In the genomic region with DNA sequence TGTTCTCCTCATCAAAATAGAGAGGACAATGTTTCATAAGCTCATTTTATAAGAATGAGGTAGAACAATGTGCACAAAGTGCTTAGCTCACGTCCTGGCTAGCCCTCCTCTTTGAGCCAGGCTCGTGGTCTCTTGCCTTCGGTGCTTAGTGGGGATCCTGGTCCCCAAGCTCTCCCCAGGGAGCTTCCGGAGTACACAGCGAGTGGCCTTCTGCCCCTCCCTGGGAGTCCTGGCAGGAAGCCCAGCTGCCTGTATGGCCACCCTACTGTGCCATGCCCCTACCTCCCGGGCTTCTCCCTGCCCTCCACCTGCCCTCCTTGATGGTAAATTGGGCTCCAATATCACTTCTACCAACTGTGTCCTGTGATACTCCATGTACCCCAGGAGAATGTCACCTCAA, we compare ENCODE assay signal across 10 cellular contexts. TPM values are rescaled to one million over a fixed set of nuclear protein-coding genes. Genes with fewer than 3 reads are reported as not detected.
A peak's percentile ranks its signal among the peaks of the same experiment; 100 is the strongest.
DNase-seq lines count a peak whose midpoint lies in the region; ATAC-seq, FAIRE-seq and TF ChIP-seq lines count a peak whose summit lies in the region.
"Had no signal": no experiment of that assay in that cellular context is flagged by ENCODE, and none has a peak within 500 bp of the region (broad histone marks: within the 10 kb centered on the region; RNA-seq: fewer than 3 reads in every experiment).

No MANE protein-coding gene starts in this region.

- intact Hi-C loops in left lung (cut with DNase I), result no loop called here

- peak overlapping the region; percentile 95 for H3K4me3 Mint-ChIP-seq in T-helper 1 cell treated with Interleukin-12 subunit alpha and Interleukin-12 subunit beta and Interleukin-4 antibody, amounts not matched to agents 30 μg/mL and 1 μg/mL, for 36 hours

- H3K9me3 ChIP-seq in left lung, result no peaks in the 10 kb centered on the region

- peaks cover 59% of the 10 kb centered on the region for H3K36me3 Mint-ChIP-seq in T-helper 1 cell treated with Interleukin-12 subunit alpha and Interleukin-12 subunit beta and Interleukin-4 antibody, amounts not matched to agents 30 μg/mL and 1 μg/mL, for 36 hours (ENCODE audit: low read depth)

- no peak for TF ChIP-seq CTCF in left lung (IDR thresholded peaks at IDR 0.05)

- H3K27me3 ChIP-seq in left lung, result no peaks in the 10 kb centered on the region

- no peaks in the 10 kb centered on the region for H3K27me3 Mint-ChIP-seq in T-helper 1 cell treated with Interleukin-12 subunit alpha and Interleukin-12 subunit beta and Interleukin-4 antibody, amounts not matched to agents 30 μg/mL and 1 μg/mL, for 36 hours (ENCODE audit: low read depth)

- peak overlapping the region; percentile 13 to 63 for H3K4me3 ChIP-seq in left lung

- no peak for FAIRE-seq in urothelium cell line (lab: Jason Lieb, UNC)

- peaks cover 42% of the 10 kb centered on the region for H3K4me1 Mint-ChIP-seq in T-helper 1 cell treated with Interleukin-12 subunit alpha and Interleukin-12 subunit beta and Interleukin-4 antibody, amounts not matched to agents 30 μg/mL and 1 μg/mL, for 36 hours (ENCODE audit: low read depth)

- DNase-seq in stimulated activated CD4-positive, alpha-beta T cell treated with anti-CD3 and anti-CD28 coated beads, Interleukin-15, amount 100 ng/mL, for 24 hours, result peak; percentile 47
- DNase-seq in stimulated activated CD4-positive, alpha-beta T cell treated with anti-CD3 and anti-CD28 coated beads, Interleukin-2, amount 100 ng/mL, for 48 hours, result no peak
- DNase-seq in left lung (peak in 1 of 2 donors; percentile 87), ecto neural progenitor cell (ENCODE audit: low spot score) (no peak), NCI-H82 treated with DMSO at 0.1 percent for 48 hours (lab: John Stamatoyannopoulos, UW; ENCODE audit: unreplicated experiment) (no peak), SKM-1 (lab: John Stamatoyannopoulos, UW; ENCODE audit: unreplicated experiment) (no peak), urothelium cell line (ENCODE audit: low spot score) (no peak)
- DNase-seq: cortex of kidney, DMS 273 treated with DMSO at 0.1 percent for 48 hours had no signal

- peaks cover 30 to 91% of the 10 kb centered on the region in 2 donors for H3K4me1 ChIP-seq in left lung

- ATAC-seq in left lung, result peak; percentile 7

- no peaks in the 10 kb centered on the region for H3K9me3 Mint-ChIP-seq in T-helper 1 cell treated with Interleukin-12 subunit alpha and Interleukin-12 subunit beta and Interleukin-4 antibody, amounts not matched to agents 30 μg/mL and 1 μg/mL, for 36 hours

- peak overlapping the region; percentile 67 to 76 for H3K27ac ChIP-seq in left lung

- H3K27ac Mint-ChIP-seq in T-helper 1 cell treated with Interleukin-12 subunit alpha and Interleukin-12 subunit beta and Interleukin-4 antibody, amounts not matched to agents 30 μg/mL and 1 μg/mL, for 36 hours, result peak overlapping the region; percentile 96

- H3K36me3 ChIP-seq in left lung, result peaks cover 0 to 62% of the 10 kb centered on the region in 2 donors

RNA-seq across cellular contexts. Expression of gene MYO1G, which starts 0.9 kb away (rescaled TPM):
- total RNA-seq in left lung, result 10 to 100 TPM; 23.9 to 40.9 TPM

RNA-seq across cellular contexts. Expression of gene CCM2, which starts 22.0 kb away (rescaled TPM):
- 10 to 100 TPM; 43.4 to 50.1 TPM for total RNA-seq in left lung
